In genomic region chr2:15166878-15167277, GRCh38 we compare ENCODE assay signal across 29 cellular contexts.
"Had no signal": no experiment of that assay in that cellular context is flagged by ENCODE, and none has a peak within 500 bp of the region (broad histone marks: within the 10 kb centered on the region; RNA-seq: fewer than 3 reads in every experiment).

No MANE protein-coding gene starts in this region.

- H3K27ac ChIP-seq: colonic mucosa, dorsolateral prefrontal cortex, epithelial cell of prostate, esophagus muscularis mucosa, esophagus squamous epithelium, foreskin keratinocyte, gastrocnemius medialis, gastroesophageal sphincter, heart left ventricle, heart right ventricle, hepatocyte had no signal

- FAIRE-seq: colon, endometrium, endothelial cell of umbilical vein, frontal cortex had no signal

- ATAC-seq: effector memory CD8-positive, alpha-beta T cell; esophagus mucosa; foreskin keratinocyte; gastrocnemius medialis; gastroesophageal sphincter; heart left ventricle; heart right ventricle had no signal

- H2AFZ ChIP-seq: hepatocyte had no signal

- H3K9me3 Mint-ChIP-seq: dendritic cell treated with granulocyte-macrophage colony-stimulating factor and Interleukin-4, amounts not matched to agents 40 ng/mL and 50 ng/mL, for 4 days; effector memory CD8-positive, alpha-beta T cell; endodermal cell had no signal

- H3K27ac Mint-ChIP-seq: dendritic cell treated with granulocyte-macrophage colony-stimulating factor and Interleukin-4, amounts not matched to agents 40 ng/mL and 50 ng/mL, for 4 days; endodermal cell had no signal

- DNase-seq: colonic mucosa; cortex of kidney; dermis blood vessel endothelial cell; dorsolateral prefrontal cortex; effector CD4-positive, alpha-beta T cell; effector CD8-positive, alpha-beta T cell; effector memory CD4-positive, alpha-beta T cell; effector memory CD8-positive, alpha-beta T cell; endodermal cell; erythroblast; esophagus squamous epithelium; foreskin fibroblast; foreskin keratinocyte; foreskin melanocyte; gastrocnemius medialis; glutamatergic neuron; head of caudate nucleus; heart left ventricle; heart right ventricle had no signal

- H3K79me2 ChIP-seq: hepatocyte had no signal

- H3K4me3 Mint-ChIP-seq: dendritic cell treated with granulocyte-macrophage colony-stimulating factor and Interleukin-4, amounts not matched to agents 40 ng/mL and 50 ng/mL, for 4 days; effector memory CD8-positive, alpha-beta T cell; endodermal cell had no signal

- H3K36me3 ChIP-seq: colonic mucosa had no signal

- H3K4me1 ChIP-seq: colonic mucosa, gastrocnemius medialis had no signal

- H3K27me3 ChIP-seq: colonic mucosa, dorsolateral prefrontal cortex, esophagus muscularis mucosa, esophagus squamous epithelium, foreskin keratinocyte, gastrocnemius medialis, gastroesophageal sphincter, heart left ventricle, heart right ventricle, hepatocyte had no signal

- H3K9me3 ChIP-seq: colonic mucosa, esophagus muscularis mucosa, esophagus squamous epithelium, gastrocnemius medialis, gastroesophageal sphincter, heart left ventricle, heart right ventricle had no signal

- H3K4me2 ChIP-seq: hepatocyte had no signal

- H3K4me3 ChIP-seq: colonic mucosa, dorsolateral prefrontal cortex, esophagus muscularis mucosa, esophagus squamous epithelium, gastrocnemius medialis, gastroesophageal sphincter, heart left ventricle, heart right ventricle, hepatocyte had no signal

- H3K27me3 Mint-ChIP-seq: dendritic cell treated with granulocyte-macrophage colony-stimulating factor and Interleukin-4, amounts not matched to agents 40 ng/mL and 50 ng/mL, for 4 days; effector memory CD8-positive, alpha-beta T cell had no signal
